In genomic region chrX:135424469-135424868, GRCh38 we compare ENCODE assay signal across 8 cellular contexts. TPM values are rescaled to one million over a fixed set of nuclear protein-coding genes. Genes with fewer than 3 reads are reported as not detected.
"Had no signal": no experiment of that assay in that cellular context is flagged by ENCODE, and none has a peak within 500 bp of the region (broad histone marks: within the 10 kb centered on the region; RNA-seq: fewer than 3 reads in every experiment).

No MANE protein-coding gene starts in this region.

- ATAC-seq: HCT116, K562 had no signal

- H3K4me3 Mint-ChIP-seq: HFFc6 had no signal

- H3K27ac Mint-ChIP-seq: HFFc6 had no signal

- DNase-seq: GM23248, GOT3, H7, HFFc6, IMR-90, KG1 had no signal

RNA-seq across cellular contexts. Expression of gene SMIM10L2A, which starts 2.7 kb away (rescaled TPM):
- total RNA-seq: GM23248, HFFc6 had no signal
